Comparison of ENCODE assay signal across 1 cellular context in the genomic region with DNA sequence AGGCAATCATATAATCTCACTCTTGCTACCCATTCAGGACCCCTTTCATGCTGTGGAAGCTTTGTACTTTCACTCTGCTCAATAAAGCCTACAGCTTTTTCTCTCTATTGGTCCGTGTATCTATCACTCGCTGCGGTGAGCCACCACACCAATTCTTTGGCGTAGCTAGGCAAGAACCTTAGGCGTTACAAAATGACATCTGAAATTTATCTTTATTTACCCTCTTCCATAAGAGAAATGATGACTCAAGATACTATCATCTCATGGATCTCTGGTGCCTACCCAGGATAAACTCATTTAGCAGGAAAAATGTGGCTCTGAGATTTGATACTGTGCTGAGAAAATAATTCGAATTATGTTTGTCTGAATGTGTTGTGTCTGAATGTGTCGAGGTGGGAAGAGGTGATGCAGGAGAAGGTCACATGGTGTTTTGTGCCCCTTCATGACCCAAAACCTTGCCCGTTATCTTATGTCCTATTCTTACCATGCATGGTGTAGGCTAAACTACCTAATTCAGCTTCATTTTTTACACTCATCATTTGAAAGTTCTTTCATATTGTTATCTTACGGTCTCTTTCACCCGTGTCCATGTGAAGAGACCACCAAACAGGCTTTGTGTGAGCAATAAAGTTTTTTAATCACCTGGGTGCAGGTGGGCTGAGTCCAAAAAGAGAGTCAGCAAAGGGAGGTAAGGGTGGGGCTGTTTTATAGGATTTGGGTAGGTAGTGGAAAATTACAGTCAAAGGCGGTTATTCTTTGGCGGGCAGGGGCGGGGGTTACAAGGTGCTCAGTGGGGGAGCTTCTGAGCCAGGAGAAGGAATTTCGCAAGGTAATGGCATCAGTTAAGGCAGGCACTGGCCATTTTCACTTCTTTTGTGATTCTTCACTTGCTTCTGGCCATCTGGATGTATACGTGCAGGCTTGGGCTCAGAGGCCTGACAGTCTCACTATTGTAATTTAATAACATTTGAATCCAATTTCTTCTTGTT.
TF ChIP-seq lines count a peak whose summit lies in the region.

No MANE protein-coding gene starts in this region.

TF ChIP-seq in K562, 482 proteins besides CTCF, POLR2A, EP300 and RAD21:
- TF ChIP-seq KLF6 (CRISPR knock-in tag; IDR thresholded peaks at IDR 0.05; ENCODE audit: borderline replicate concordance) (no peak), ELF1 (tag; IDR thresholded peaks at IDR 0.05) (no peak), BCOR (IDR thresholded peaks at IDR 0.05) (no peak), LEF1 (IDR thresholded peaks at IDR 0.05) (no peak), TGIF2 (CRISPR knock-in tag; IDR thresholded peaks at IDR 0.05) (no peak)
